Comparison of ENCODE assay signal across 1 cellular context in the genomic region with DNA sequence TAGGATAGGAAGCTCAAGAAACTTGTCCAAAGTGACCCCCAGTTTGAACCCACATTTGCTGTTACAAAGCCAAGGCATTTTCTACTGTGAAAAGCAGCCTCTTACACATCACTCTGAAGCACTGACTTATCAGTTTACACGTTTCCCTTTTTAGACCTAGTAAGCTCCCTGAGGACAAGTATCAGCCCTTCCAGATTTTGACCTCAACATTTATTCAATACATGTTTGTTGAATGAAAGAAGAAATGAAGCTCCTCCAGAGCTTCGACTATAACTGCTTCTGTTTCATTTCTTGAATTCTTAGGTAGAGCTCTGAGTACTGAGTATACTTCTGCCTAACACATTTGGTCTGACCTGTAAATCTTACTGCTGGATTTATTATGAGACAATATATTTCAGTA.
TF ChIP-seq lines count a peak whose summit lies in the region.

No MANE protein-coding gene starts in this region.

TF ChIP-seq in H1, 55 proteins besides CTCF, POLR2A, EP300 and RAD21 (continued from another document):
- TF ChIP-seq SIRT6 (IDR thresholded peaks at IDR 0.05; ENCODE audit: low read length) (no peak), ASH2L (IDR thresholded peaks at IDR 0.05; ENCODE audit: low read length) (no peak), MAFK (IDR thresholded peaks at IDR 0.05; ENCODE audit: low read depth, low read length) (no peak), TAF1 (IDR thresholded peaks at IDR 0.05; ENCODE audit: low read depth, low read length) (no peak), SP4 (IDR thresholded peaks at IDR 0.05; ENCODE audit: low read length) (no peak)
